ENCODE assay signal across 1 cellular context in genomic region chr12:49567611-49568441, GRCh38.
TF ChIP-seq lines count a peak whose summit lies in the region.

Gene MCRS1, minus strand, starts transcription at chr12:49568142. Its CDS starts 1,411 bp downstream, at chr12:49566731.

TF ChIP-seq in K562, 482 proteins besides CTCF, POLR2A, EP300 and RAD21 (continued from another document and continues in another):
- TF ChIP-seq PBX2 (CRISPR knock-in tag; IDR thresholded peaks at IDR 0.05; ENCODE audit: low read depth) = no peak
- no peak for TF ChIP-seq PBX2 (tag; conservative IDR thresholded peaks at IDR 0.05; ENCODE audit: low read depth)
- no peak for TF ChIP-seq FUS (optimal IDR thresholded peaks at IDR 0.05; ENCODE audit: low read depth, low read length)
- TF ChIP-seq FOXO4 (CRISPR knock-in tag; IDR thresholded peaks at IDR 0.05) = no peak
- no peak for TF ChIP-seq WHSC1 (IDR thresholded peaks at IDR 0.05; ENCODE audit: low read length)
- no peak for TF ChIP-seq TRIM28 (IDR thresholded peaks at IDR 0.05)
- TF ChIP-seq VEZF1 (CRISPR knock-in tag; IDR thresholded peaks at IDR 0.05) = peak; percentile 80
- TF ChIP-seq NFRKB (IDR thresholded peaks at IDR 0.05; ENCODE audit: low read depth) = 0 out of 2 replicates have a peak, but pooled peaks have one; percentile 18
- no peak for TF ChIP-seq THRB (CRISPR knock-in tag; conservative IDR thresholded peaks at IDR 0.05)
- no peak for TF ChIP-seq GABPB2 (CRISPR knock-in tag; conservative IDR thresholded peaks at IDR 0.05)
- TF ChIP-seq ZBTB43 (CRISPR knock-in tag; IDR thresholded peaks at IDR 0.05) = no peak; the same call in 1 of the 2 replicates
- TF ChIP-seq BRD4 (IDR thresholded peaks at IDR 0.05) = no peak
- TF ChIP-seq MYNN (IDR thresholded peaks at IDR 0.05) = no peak
- TF ChIP-seq MYNN (CRISPR knock-in tag; IDR thresholded peaks at IDR 0.05) = no peak
- no peak for TF ChIP-seq ZNF79 (CRISPR knock-in tag; IDR thresholded peaks at IDR 0.05; ENCODE audit: low read depth)
- peak; percentile 98 for TF ChIP-seq EP400 (IDR thresholded peaks at IDR 0.05)
- peak; percentile 62; the same call in 1 of the 2 replicates for TF ChIP-seq EGR1 (conservative IDR thresholded peaks at IDR 0.05)
- no peak for TF ChIP-seq ZNF518B (CRISPR knock-in tag; IDR thresholded peaks at IDR 0.05)
- TF ChIP-seq ZNF140 (CRISPR knock-in tag; IDR thresholded peaks at IDR 0.05) = no peak
- peak; percentile 85 for TF ChIP-seq CREB3L1 (IDR thresholded peaks at IDR 0.05; ENCODE audit: borderline replicate concordance, low read depth)
- peak; percentile 32; the same call in 1 of the 2 replicates for TF ChIP-seq JUND (IDR thresholded peaks at IDR 0.05; ENCODE audit: borderline replicate concordance, low read depth, low read length)
- no peak for TF ChIP-seq JUND (tag; IDR thresholded peaks at IDR 0.05; ENCODE audit: borderline replicate concordance, low read depth, low read length)
- TF ChIP-seq HDAC1 (IDR thresholded peaks at IDR 0.05) = peak; percentile 54 to 98; a peak in 3 of 4 replicates
- no peak for TF ChIP-seq ZNF511 (CRISPR knock-in tag; IDR thresholded peaks at IDR 0.05)
- TF ChIP-seq ZNF57 (CRISPR knock-in tag; IDR thresholded peaks at IDR 0.05) = no peak
- no peak; a peak in 1 of 4 replicates for TF ChIP-seq RCOR1 (IDR thresholded peaks at IDR 0.05; ENCODE audit: borderline replicate concordance in 1 of 2, low read depth in 2 of 2, low read length in 2 of 2)
- no peak for TF ChIP-seq ADNP (tag; IDR thresholded peaks at IDR 0.05)
- TF ChIP-seq ZNF12 (CRISPR knock-in tag; IDR thresholded peaks at IDR 0.05) = no peak
- TF ChIP-seq ZNF507 (tag; conservative IDR thresholded peaks at IDR 0.05) = no peak
- no peak; the same call in 1 of the 2 replicates for TF ChIP-seq TCF7 (IDR thresholded peaks at IDR 0.05; ENCODE audit: borderline replicate concordance)
- no peak for TF ChIP-seq IFI16 (CRISPR knock-in tag; IDR thresholded peaks at IDR 0.05)
- TF ChIP-seq THRAP3 (IDR thresholded peaks at IDR 0.05; ENCODE audit: borderline replicate concordance) = no peak
- TF ChIP-seq ZKSCAN8 (CRISPR knock-in tag; IDR thresholded peaks at IDR 0.05) = no peak
- TF ChIP-seq E2F4 (CRISPR knock-in tag; IDR thresholded peaks at IDR 0.05; ENCODE audit: low read depth) = no peak
- no peak for TF ChIP-seq GTF2A2 (tag; IDR thresholded peaks at IDR 0.05)
- peak; percentile 97 for TF ChIP-seq DIDO1 (tag; IDR thresholded peaks at IDR 0.05; ENCODE audit: low read depth)
- no peak; the same call in 1 of the 2 replicates for TF ChIP-seq EHMT2 (IDR thresholded peaks at IDR 0.05)
- TF ChIP-seq USF1 (CRISPR knock-in tag; IDR thresholded peaks at IDR 0.05) = peak; percentile 61
- no peak for TF ChIP-seq ZNF133 (CRISPR knock-in tag; IDR thresholded peaks at IDR 0.05)
